1 cellular context compared by ENCODE assay signal in the genomic region with DNA sequence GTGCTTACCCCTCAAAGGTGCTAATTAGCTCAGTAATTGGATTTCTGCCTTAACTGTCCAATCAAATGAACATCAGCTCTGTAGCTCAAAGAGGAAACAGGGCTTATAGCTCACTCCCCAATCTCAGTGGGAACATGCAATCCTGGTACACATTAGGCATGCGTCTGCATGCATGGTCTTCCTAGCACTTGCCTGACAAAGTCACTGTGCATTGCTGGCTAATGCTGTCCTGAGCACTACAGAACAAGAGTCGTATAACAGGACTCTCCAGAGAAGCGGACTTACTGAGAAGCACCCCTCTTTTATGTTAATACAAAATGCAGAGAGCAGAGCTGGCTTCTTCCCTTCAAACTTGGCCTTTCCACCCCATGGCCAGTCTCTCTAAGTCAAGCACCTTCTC.
TF ChIP-seq lines count a peak whose summit lies in the region.

No MANE protein-coding gene starts in this region.

TF ChIP-seq in WTC11, 78 proteins besides CTCF, POLR2A, EP300 and RAD21 (continued from another document):
- TF ChIP-seq, protein P1, sequence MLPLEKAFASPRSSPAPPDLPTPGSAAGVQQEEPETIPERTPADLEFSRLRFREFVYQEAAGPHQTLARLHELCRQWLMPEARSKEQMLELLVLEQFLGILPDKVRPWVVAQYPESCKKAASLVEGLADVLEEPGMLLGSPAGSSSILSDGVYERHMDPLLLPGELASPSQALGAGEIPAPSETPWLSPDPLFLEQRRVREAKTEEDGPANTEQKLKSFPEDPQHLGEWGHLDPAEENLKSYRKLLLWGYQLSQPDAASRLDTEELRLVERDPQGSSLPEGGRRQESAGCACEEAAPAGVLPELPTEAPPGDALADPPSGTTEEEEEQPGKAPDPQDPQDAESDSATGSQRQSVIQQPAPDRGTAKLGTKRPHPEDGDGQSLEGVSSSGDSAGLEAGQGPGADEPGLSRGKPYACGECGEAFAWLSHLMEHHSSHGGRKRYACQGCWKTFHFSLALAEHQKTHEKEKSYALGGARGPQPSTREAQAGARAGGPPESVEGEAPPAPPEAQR (CRISPR knock-in tag; IDR thresholded peaks at IDR 0.05): no peak
TF ChIP-seq in WTC11: peak in this region for 0.
